ENCODE assay signal across 8 cellular contexts in genomic region chr11:6654281-6655019, GRCh38. TPM values are rescaled to one million over a fixed set of nuclear protein-coding genes. Genes with fewer than 3 reads are reported as not detected.
DNase-seq lines count a peak whose midpoint lies in the region; ATAC-seq and TF ChIP-seq lines count a peak whose summit lies in the region.

No MANE protein-coding gene starts in this region.

- no peaks in the 10 kb centered on the region for H3K9me3 ChIP-seq in SJCRH30 (replicated peaks)
- H3K9me3 ChIP-seq in prostate gland, result no peaks in the 10 kb centered on the region

- H3K36me3 ChIP-seq in SJCRH30 (no peaks in the 10 kb centered on the region), prostate gland (no peaks in the 10 kb centered on the region)

- ATAC-seq in left cardiac atrium (peak; percentile 21 to 40), GM18505 (IDR thresholded peaks at IDR 0.05; ENCODE audit: unreplicated experiment) (no peak)

- H3K4me3 ChIP-seq in AG10803 (ENCODE audit: low read length), result peak overlapping the region; percentile 62
- peak overlapping the region; percentile 64 for H3K4me3 ChIP-seq in SJCRH30
- H3K4me3 ChIP-seq in prostate gland, result peak overlapping the region; percentile 35 to 43

- no peaks in the 10 kb centered on the region for H3K27me3 ChIP-seq in SJCRH30
- no peaks in the 10 kb centered on the region for H3K27me3 ChIP-seq in prostate gland (replicated peaks; ENCODE audit: insufficient read depth)

- TF ChIP-seq CTCF in AG10803 (conservative IDR thresholded peaks at IDR 0.05; ENCODE audit: low read length) (no peak), prostate gland (IDR thresholded peaks at IDR 0.05) (no peak)

- WGBS in prostate gland, result 44% methylated on average over 9 of the region's 9 CpGs

- H3K27ac ChIP-seq in SJCRH30, result no peak overlapping the region
- H3K27ac ChIP-seq in prostate gland, result peak overlapping the region; percentile 27 to 52

- H3K4me1 ChIP-seq in SJCRH30 (no peaks in the 10 kb centered on the region; the same call in 1 of the 2 replicates), prostate gland (replicated peaks) (no peaks in the 10 kb centered on the region)

- TF ChIP-seq POLR2A in prostate gland (IDR thresholded peaks at IDR 0.05) (no peak), GM18505 (IDR thresholded peaks at IDR 0.05; ENCODE audit: borderline replicate concordance, extremely low read depth, insufficient read depth, insufficient read length) (no peak)

- DNase-seq in AG10803 (ENCODE audit: low read depth) (no peak), SJCRH30 (no peak), left cardiac atrium (peak; percentile 50), prostate gland (ENCODE audit: low spot score) (no peak), NCI-H345 (lab: John Stamatoyannopoulos, UW) (no peak), dermis blood vessel endothelial cell (no peak)
- no peak for DNase-seq in activated naive CD4-positive, alpha-beta T cell treated with anti-CD3 and anti-CD28 coated beads, Interleukin-2, amount 50 U/mL, for 16 hours

- intact Hi-C loops in left cardiac atrium (cut with DNase I), result no loop called here
- intact Hi-C loops in prostate gland (cut with DNase I), result loop anchor here (5.0 kb wide), 1 partner anchor 52 kb away; the partner anchor contains the start of genes ILK and RRP8

RNA-seq across cellular contexts. Expression of gene DCHS1, which starts 1.2 kb away (rescaled TPM):
- 9.5 and 9.6 TPM in 2 replicates for total RNA-seq in SJCRH30 (2014; rRNA removed; shearing (Covaris generic))
- total RNA-seq in left cardiac atrium (10 to 100 TPM; 14.4 to 15.8 TPM), prostate gland (10 to 100 TPM; 11.2 to 17.4 TPM), dermis blood vessel endothelial cell (61.8 and 81.7 TPM in 2 replicates)

RNA-seq across cellular contexts. Expression of gene MRPL17, which starts 28.7 kb away (rescaled TPM):
- total RNA-seq in SJCRH30 (2014; rRNA removed; shearing (Covaris generic)), result 44.2 and 45.5 TPM in 2 replicates
- 10 to 100 TPM; 40.0 to 48.6 TPM for total RNA-seq in left cardiac atrium
- total RNA-seq in prostate gland, result 10 to 100 TPM; 18.3 to 44.6 TPM
- 31.2 and 61.6 TPM in 2 replicates for total RNA-seq in dermis blood vessel endothelial cell

RNA-seq across cellular contexts. Expression of gene TPP1, which starts 35.2 kb away (rescaled TPM):
- total RNA-seq in SJCRH30 (2014; rRNA removed; shearing (Covaris generic)), result 8.1 and 8.7 TPM in 2 replicates
- total RNA-seq in left cardiac atrium (10 to 100 TPM; 69.5 to 87.7 TPM), prostate gland (100 to 1,000 TPM in 1 of 2 donors, 10 to 100 TPM in 1; 94.6 to 147 TPM), dermis blood vessel endothelial cell (137 and 197 TPM in 2 replicates)

RNA-seq across cellular contexts. Expression of gene TAF10, which starts 42.4 kb away (rescaled TPM):
- 68.1 and 82.0 TPM in 2 replicates for total RNA-seq in SJCRH30 (2014; rRNA removed; shearing (Covaris generic))
- 100 to 1,000 TPM; 102 to 105 TPM for total RNA-seq in left cardiac atrium
- 100 to 1,000 TPM; 130 to 193 TPM for total RNA-seq in prostate gland
- 27.5 and 34.2 TPM in 2 replicates for total RNA-seq in dermis blood vessel endothelial cell

RNA-seq across cellular contexts. Expression of gene ILK, which starts 50.9 kb away (rescaled TPM):
- total RNA-seq in SJCRH30 (2014; rRNA removed; shearing (Covaris generic)), result 73.7 and 81.4 TPM in 2 replicates
- total RNA-seq in left cardiac atrium, result 100 to 1,000 TPM; 166 to 183 TPM
- 100 to 1,000 TPM; 172 to 195 TPM for total RNA-seq in prostate gland
- 163 and 202 TPM in 2 replicates for total RNA-seq in dermis blood vessel endothelial cell
